21 cellular contexts compared by ENCODE assay signal in genomic region chr19:42095814-42096230, GRCh38. TPM values are rescaled to one million over a fixed set of nuclear protein-coding genes. Genes with fewer than 3 reads are reported as not detected.
DNase-seq lines count a peak whose midpoint lies in the region; ATAC-seq and TF ChIP-seq lines count a peak whose summit lies in the region.
"Had no signal": no experiment of that assay in that cellular context is flagged by ENCODE, and none has a peak within 500 bp of the region (broad histone marks: within the 10 kb centered on the region; RNA-seq: fewer than 3 reads in every experiment).

No MANE protein-coding gene starts in this region.

- TF ChIP-seq CTCF in endodermal cell (conservative IDR thresholded peaks at IDR 0.05) = no peak

- intact Hi-C loops in activated CD4-positive, alpha-beta T cell treated with anti-CD3 and anti-CD28 coated beads for 36 hours (cut with DNase I, micrococcal nuclease) = no loop called here
- intact Hi-C loops in left colon (cut with DNase I, micrococcal nuclease) = no loop called here

- CTCF ChIA-PET in activated CD4-positive, alpha-beta T cell treated with anti-CD3 and anti-CD28 coated beads for 36 hours (lab: Charles Lee) = no interaction called here

- POLR2A ChIA-PET in activated CD4-positive, alpha-beta T cell treated with anti-CD3 and anti-CD28 coated beads for 36 hours (lab: Charles Lee) = no interaction called here

- H3K4me3 ChIP-seq in endodermal cell (ENCODE audit: low read length) (no peak overlapping the region), stomach smooth muscle (ENCODE audit: low read length in 2 of 2) (peak overlapping the region; percentile 58 to 71)
- H3K4me3 ChIP-seq: heart left ventricle, tibial artery had no signal

- no peak overlapping the region for H3K4me3 Mint-ChIP-seq in activated CD4-positive, alpha-beta T cell treated with anti-CD3 and anti-CD28 coated beads for 36 hours
- H3K4me3 Mint-ChIP-seq in endodermal cell = peak overlapping the region; percentile 43
- H3K4me3 Mint-ChIP-seq: activated naive CD4-positive, alpha-beta T cell treated with anti-CD3 and anti-CD28 coated beads for 36 hours; neural crest cell had no signal

- no peaks in the 10 kb centered on the region for H3K27me3 ChIP-seq in endodermal cell (ENCODE audit: control insufficient read depth, insufficient read depth, low read length, poor library complexity, severe bottlenecking)
- H3K27me3 ChIP-seq in stomach smooth muscle (ENCODE audit: control insufficient read depth in 1 of 2, insufficient read depth in 2 of 2, low read length in 2 of 2) = no peaks in the 10 kb centered on the region

- WGBS in endodermal cell (ENCODE audit: insufficient coverage in 1 of 2, insufficient read length in 1 of 2), 2 experiments = 62 to 100% methylated on average over 2 to 28 of the region's 28 CpGs

- H3K9me3 Mint-ChIP-seq in activated CD4-positive, alpha-beta T cell treated with anti-CD3 and anti-CD28 coated beads for 36 hours (ENCODE audit: low read depth) = no peaks in the 10 kb centered on the region
- H3K9me3 Mint-ChIP-seq in endodermal cell = no peaks in the 10 kb centered on the region
- H3K9me3 Mint-ChIP-seq: activated naive CD4-positive, alpha-beta T cell treated with anti-CD3 and anti-CD28 coated beads for 36 hours; neural crest cell had no signal

- H3K27ac Mint-ChIP-seq in activated CD4-positive, alpha-beta T cell treated with anti-CD3 and anti-CD28 coated beads for 36 hours = no peak overlapping the region
- H3K27ac Mint-ChIP-seq in endodermal cell = no peak overlapping the region
- H3K27ac Mint-ChIP-seq: activated naive CD4-positive, alpha-beta T cell treated with anti-CD3 and anti-CD28 coated beads for 36 hours had no signal

- no peaks in the 10 kb centered on the region for H3K4me1 ChIP-seq in endodermal cell (ENCODE audit: control insufficient read depth, insufficient read depth, low read length)
- peaks cover 30% of the 10 kb centered on the region for H3K4me1 ChIP-seq in stomach smooth muscle (ENCODE audit: control insufficient read depth, insufficient read depth, low read length)

- no peak for ATAC-seq in activated CD4-positive, alpha-beta T cell treated with anti-CD3 and anti-CD28 coated beads for 36 hours
- no peak for ATAC-seq in left colon

- H3K36me3 Mint-ChIP-seq in activated CD4-positive, alpha-beta T cell treated with anti-CD3 and anti-CD28 coated beads for 36 hours (ENCODE audit: low read depth) = peaks cover 33% of the 10 kb centered on the region
- no peaks in the 10 kb centered on the region for H3K36me3 Mint-ChIP-seq in endodermal cell (ENCODE audit: low read depth)

- H3K27me3 Mint-ChIP-seq in activated CD4-positive, alpha-beta T cell treated with anti-CD3 and anti-CD28 coated beads for 36 hours = no peaks in the 10 kb centered on the region
- H3K27me3 Mint-ChIP-seq in endodermal cell (ENCODE audit: insufficient read depth) = peaks cover 18% of the 10 kb centered on the region

- H3K36me3 ChIP-seq in endodermal cell (ENCODE audit: control insufficient read depth, insufficient read depth, low read length) (no peaks in the 10 kb centered on the region), stomach smooth muscle (ENCODE audit: control insufficient read depth in 2 of 2, insufficient read depth in 2 of 2, low read length in 2 of 2) (no peaks in the 10 kb centered on the region)
- H3K36me3 ChIP-seq: tibial artery had no signal

- DNase-seq in activated CD4-positive, alpha-beta T cell treated with anti-CD3 and anti-CD28 coated beads for 36 hours = peak; percentile 29
- no peak for DNase-seq in activated CD4-positive, alpha-beta T cell treated with anti-CD3 and anti-CD28 coated beads for 4 hours
- peak; percentile 96 for DNase-seq in endodermal cell
- DNase-seq in left kidney (ENCODE audit: low read depth, low spot score) = peak; percentile 54
- no peak for DNase-seq in T1000 (lab: John Stamatoyannopoulos, UW)
- DNase-seq in RKO (ENCODE audit: low spot score) = no peak
- no peak for DNase-seq in left colon
- DNase-seq: activated naive CD4-positive, alpha-beta T cell treated with anti-CD3 and anti-CD28 coated beads for 36 hours; activated T-cell treated with anti-CD3 and anti-CD28 coated beads, Interleukin-2, amount 50 U/mL, for 1 hour; AML-193; central memory CD4-positive, alpha-beta T cell; DMS79; heart left ventricle; kidney glomerular epithelial cell; midbrain; NCI-H2081; tibial artery had no signal

- peaks cover 4% of the 10 kb centered on the region for H3K4me1 Mint-ChIP-seq in activated CD4-positive, alpha-beta T cell treated with anti-CD3 and anti-CD28 coated beads for 36 hours
- peaks cover 5% of the 10 kb centered on the region for H3K4me1 Mint-ChIP-seq in endodermal cell

- H3K27ac ChIP-seq in endodermal cell (ENCODE audit: low read depth, low read length) (no peak overlapping the region), stomach smooth muscle (ENCODE audit: low read length) (no peak overlapping the region)
- H3K27ac ChIP-seq: 22Rv1, RWPE1, tibial artery had no signal

- H3K9ac ChIP-seq in endodermal cell (ENCODE audit: extremely low read depth, low read length, poor library complexity, severe bottlenecking) (no peak overlapping the region), stomach smooth muscle (ENCODE audit: low read length in 2 of 2) (peak overlapping the region in 1 of 2 donors; percentile 20)

- H3K9me3 ChIP-seq in endodermal cell (ENCODE audit: control insufficient read depth, low read length) (no peaks in the 10 kb centered on the region), stomach smooth muscle (ENCODE audit: control insufficient read depth in 2 of 2, low read length in 2 of 2) (no peaks in the 10 kb centered on the region)
- H3K9me3 ChIP-seq: heart left ventricle, tibial artery had no signal

RNA-seq across cellular contexts. Expression of gene ZNF574, which starts 19.9 kb away (rescaled TPM):
- 10 to 100 TPM; 10.7 to 14.8 TPM for total RNA-seq in activated CD4-positive, alpha-beta T cell treated with anti-CD3 and anti-CD28 coated beads for 36 hours
- total RNA-seq in endodermal cell = 10 to 100 TPM; 20.9 to 22.1 TPM
- 21.0 TPM for polyA plus RNA-seq in endodermal cell (2013, experiment 1 of 2)
- 18.5 TPM for polyA plus RNA-seq in endodermal cell (2013, experiment 2 of 2)
- total RNA-seq in left colon = 10 to 100 TPM; 11.0 to 14.0 TPM

RNA-seq across cellular contexts. Expression of gene GRIK5, which starts 25.8 kb away (rescaled TPM):
- 1 to 10 TPM; 1.6 to 1.7 TPM for total RNA-seq in activated CD4-positive, alpha-beta T cell treated with anti-CD3 and anti-CD28 coated beads for 36 hours
- total RNA-seq in endodermal cell (10 to 100 TPM; 21.6 to 38.7 TPM), left colon (1 to 10 TPM; 1.0 to 2.6 TPM)
- 25.2 TPM for polyA plus RNA-seq in endodermal cell (2013, experiment 1 of 2)
- polyA plus RNA-seq in endodermal cell (2013, experiment 2 of 2) = 21.7 TPM

RNA-seq across cellular contexts. Expression of gene POU2F2, which starts 36.4 kb away (rescaled TPM):
- 10 to 100 TPM; 43.6 to 62.8 TPM for total RNA-seq in activated CD4-positive, alpha-beta T cell treated with anti-CD3 and anti-CD28 coated beads for 36 hours
- total RNA-seq in endodermal cell (1 to 10 TPM; 1.8 to 2.6 TPM), left colon (1 to 10 TPM; 1.5 to 3.8 TPM)
- polyA plus RNA-seq in endodermal cell (2013, experiment 1 of 2) = 9.7 TPM
- polyA plus RNA-seq in endodermal cell (2013, experiment 2 of 2) = 7.1 TPM

Comparison
In these comparisons a context has a peak if more than half of its experiments do, and no peak if none do; other contexts are left out.
1. DNase-seq: peak in activated CD4-positive, alpha-beta T cell treated with anti-CD3 and anti-CD28 coated beads for 36 hours (single experiment), endodermal cell (single experiment) and left kidney (single experiment); none in activated CD4-positive, alpha-beta T cell treated with anti-CD3 and anti-CD28 coated beads for 4 hours (0 of 2), T1000 (single experiment), RKO (single experiment) and left colon (0 of 2).
2. RNA of gene GRIK5, which starts 25.8 kb away (total RNA-seq): 21.6 to 38.7 TPM in endodermal cell; 1.0 to 2.6 TPM in left colon and 1.6 to 1.7 TPM in activated CD4-positive, alpha-beta T cell treated with anti-CD3 and anti-CD28 coated beads for 36 hours; every median in the first group is over 4 times any median in the second.
3. RNA of gene POU2F2, which starts 36.4 kb away (total RNA-seq): 43.6 to 62.8 TPM in activated CD4-positive, alpha-beta T cell treated with anti-CD3 and anti-CD28 coated beads for 36 hours; 1.5 to 3.8 TPM in left colon and 1.8 to 2.6 TPM in endodermal cell; every median in the first group is over 4 times any median in the second.